Comparison of ENCODE assay signal across 2 cellular contexts in the genomic region with DNA sequence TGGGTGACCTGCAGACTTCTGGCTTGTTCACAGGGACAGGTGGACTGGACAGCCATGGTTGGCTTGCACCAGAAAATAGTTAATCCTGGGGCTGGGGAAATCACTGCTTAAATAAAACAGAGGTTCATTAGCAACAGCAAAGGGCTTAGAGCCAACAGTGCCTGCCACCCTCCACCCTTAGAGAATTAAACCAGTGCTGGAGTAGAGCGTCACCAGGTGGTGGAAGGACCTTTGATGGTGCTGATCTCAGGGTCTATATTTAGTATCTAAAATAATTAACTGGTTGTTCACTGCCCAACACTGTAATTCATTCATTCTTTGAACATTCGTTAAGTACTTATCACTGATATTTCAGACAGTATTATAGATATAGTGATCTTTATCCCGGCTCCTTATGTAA.
TF ChIP-seq lines count a peak whose summit lies in the region.

No MANE protein-coding gene starts in this region.

TF ChIP-seq in HepG2, 621 proteins besides CTCF, POLR2A, EP300 and RAD21:
- TF ChIP-seq GATAD2A (CRISPR knock-in tag; IDR thresholded peaks at IDR 0.05), result no peak
- TF ChIP-seq, protein P1, sequence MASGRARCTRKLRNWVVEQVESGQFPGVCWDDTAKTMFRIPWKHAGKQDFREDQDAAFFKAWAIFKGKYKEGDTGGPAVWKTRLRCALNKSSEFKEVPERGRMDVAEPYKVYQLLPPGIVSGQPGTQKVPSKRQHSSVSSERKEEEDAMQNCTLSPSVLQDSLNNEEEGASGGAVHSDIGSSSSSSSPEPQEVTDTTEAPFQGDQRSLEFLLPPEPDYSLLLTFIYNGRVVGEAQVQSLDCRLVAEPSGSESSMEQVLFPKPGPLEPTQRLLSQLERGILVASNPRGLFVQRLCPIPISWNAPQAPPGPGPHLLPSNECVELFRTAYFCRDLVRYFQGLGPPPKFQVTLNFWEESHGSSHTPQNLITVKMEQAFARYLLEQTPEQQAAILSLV (CRISPR knock-in tag; IDR thresholded peaks at IDR 0.05; ENCODE audit: borderline replicate concordance), result no peak
- TF ChIP-seq STAG1 (CRISPR knock-in tag; IDR thresholded peaks at IDR 0.05), result peak; percentile 3; the same call in 1 of the 2 replicates

TF ChIP-seq in H1, 55 proteins besides CTCF, POLR2A, EP300 and RAD21:
- no peak for TF ChIP-seq POU5F1 (IDR thresholded peaks at IDR 0.05; ENCODE audit: low read depth, low read length)
- no peak for TF ChIP-seq CHD1 (IDR thresholded peaks at IDR 0.05; ENCODE audit: low read depth, low read length)
